ENCODE assay signal across 8 cellular contexts in the genomic region with DNA sequence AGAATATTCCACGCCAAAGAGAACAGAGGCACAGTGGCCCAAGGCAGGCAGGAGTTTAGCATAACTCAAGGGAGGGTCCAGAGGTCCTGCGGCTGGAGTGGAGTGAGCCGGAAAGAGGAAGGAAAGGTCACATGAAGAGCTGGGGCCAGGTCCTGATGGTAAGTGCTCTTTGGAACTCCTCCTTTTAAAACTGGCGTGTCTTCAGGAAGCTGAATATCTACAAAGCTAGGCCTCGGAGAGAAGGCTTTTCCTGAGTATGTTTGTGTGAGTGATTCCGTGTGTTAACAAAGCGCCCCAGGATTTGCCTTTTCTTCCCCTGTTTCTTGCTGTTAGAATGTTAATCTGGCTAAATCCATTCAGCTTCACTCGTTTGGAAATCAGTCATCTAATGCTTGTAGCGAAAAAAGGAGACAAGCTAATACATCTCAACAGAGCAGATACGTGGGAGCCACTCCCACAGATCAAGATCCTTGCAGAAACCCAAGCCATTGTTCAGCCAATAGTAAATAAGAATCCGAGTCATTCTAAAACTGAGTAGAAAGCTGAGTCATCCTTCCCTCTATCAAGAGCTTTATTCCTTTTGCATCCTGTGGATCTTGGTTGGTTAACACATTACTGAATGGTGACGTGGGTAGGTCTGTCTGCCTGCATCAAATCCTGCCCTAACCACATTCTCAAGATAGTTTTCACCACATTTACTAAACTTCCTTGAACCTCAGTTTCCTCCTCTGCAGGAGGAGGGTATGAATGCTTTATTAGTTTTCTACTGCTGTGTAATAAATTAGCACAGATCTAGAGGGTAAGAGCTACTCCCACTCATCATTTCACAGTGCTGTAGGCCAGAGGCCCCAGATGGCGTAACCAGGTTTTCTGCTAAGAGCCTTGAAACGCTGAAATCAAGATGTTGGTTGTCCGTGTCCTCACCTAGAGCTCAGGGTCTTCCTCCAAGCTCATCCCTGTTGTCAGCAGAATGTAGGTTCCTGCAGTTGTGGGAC. TPM values are rescaled to one million over a fixed set of nuclear protein-coding genes. Genes with fewer than 3 reads are reported as not detected.
DNase-seq lines count a peak whose midpoint lies in the region; ATAC-seq and TF ChIP-seq lines count a peak whose summit lies in the region.

No MANE protein-coding gene starts in this region.

- H3K36me3 ChIP-seq in lung (ENCODE audit: control insufficient read depth in 2 of 2, insufficient read depth in 2 of 2, low read length in 2 of 2) (no peaks in the 10 kb centered on the region), upper lobe of left lung (no peaks in the 10 kb centered on the region)

- TF ChIP-seq POLR2A in upper lobe of left lung (IDR thresholded peaks at IDR 0.05) = peak in 1 of 4 donors; percentile 34

- 37 to 39% methylated on average over 15 of the region's 15 CpGs for WGBS in lung, 2 donors
- 42 to 43% methylated on average over 15 of the region's 15 CpGs for WGBS in upper lobe of left lung, 2 donors

- TF ChIP-seq CTCF in lung (IDR thresholded peaks at IDR 0.05; ENCODE audit: control extremely low read depth, extremely low read depth) = no peak
- TF ChIP-seq CTCF in upper lobe of left lung (IDR thresholded peaks at IDR 0.05) = no peak

- peak; percentile 63 for ATAC-seq in GM19468 (IDR thresholded peaks at IDR 0.05; ENCODE audit: extremely low read depth, unreplicated experiment)
- ATAC-seq in HG03520 (IDR thresholded peaks at IDR 0.05; ENCODE audit: unreplicated experiment) = peak; percentile 63
- ATAC-seq in lung (ENCODE audit: insufficient read depth, low FRiP score) = peak; percentile 81
- peak; percentile 79 to 86 for ATAC-seq in upper lobe of left lung (ENCODE audit: low FRiP score in 2 of 2)

- H3K27ac ChIP-seq in lung (ENCODE audit: low read depth in 1 of 2, low read length in 1 of 2) = peak overlapping the region in 1 of 2 donors; percentile 74
- peak overlapping the region; percentile 29 to 66 (median 54) for H3K27ac ChIP-seq in upper lobe of left lung

- DNase-seq in EL (peak; percentile 96), SKM-1 treated with dmso at 0.1 percent for 144 hours (lab: John Stamatoyannopoulos, UW; ENCODE audit: unreplicated experiment) (peak; percentile 91), lung (ENCODE audit: low spot score) (peak; percentile 38), upper lobe of left lung (peak in 1 of 2 donors; percentile 73), middle frontal gyrus (ENCODE audit: extremely low spot score, low spot score) (no peak)
- peak; percentile 78 for DNase-seq in central memory CD4-positive, alpha-beta T cell

- H3K27me3 ChIP-seq in lung (ENCODE audit: control insufficient read depth, insufficient read depth) (no peaks in the 10 kb centered on the region), upper lobe of left lung (no peaks in the 10 kb centered on the region)

- peaks cover 0 to 6% of the 10 kb centered on the region in 2 donors for H3K4me1 ChIP-seq in lung (ENCODE audit: control insufficient read depth in 2 of 2, insufficient read depth in 2 of 2, low read length in 2 of 2)
- H3K4me1 ChIP-seq in upper lobe of left lung = peaks cover 0 to 14% (median 4%) of the 10 kb centered on the region in 4 donors

- no peaks in the 10 kb centered on the region for H3K9me3 ChIP-seq in lung (ENCODE audit: control insufficient read depth in 2 of 2, insufficient read depth in 1 of 2, low read length in 1 of 2)
- no peaks in the 10 kb centered on the region for H3K9me3 ChIP-seq in upper lobe of left lung

- H3K4me3 ChIP-seq in lung (no peak overlapping the region), upper lobe of left lung (no peak overlapping the region)

- peak in 1 of 4 donors; percentile 7 for TF ChIP-seq EP300 in upper lobe of left lung (IDR thresholded peaks at IDR 0.05)

RNA-seq across cellular contexts. Expression of a gene that starts 43.2 kb away (rescaled TPM):
- total RNA-seq in lung (100 to 1,000 TPM; 112 to 119 TPM), upper lobe of left lung (100 to 1,000 TPM; 111 to 448 (median 149) TPM)
- polyA plus RNA-seq in lung = 10 to 100 TPM; 25.9 to 76.2 TPM
